Comparison of ENCODE assay signal across 39 cellular contexts in genomic region chr3:140677764-140678163, GRCh38. TPM values are rescaled to one million over a fixed set of nuclear protein-coding genes. Genes with fewer than 3 reads are reported as not detected.
"Had no signal": no experiment of that assay in that cellular context is flagged by ENCODE, and none has a peak within 500 bp of the region (broad histone marks: within the 10 kb centered on the region; RNA-seq: fewer than 3 reads in every experiment).

Gene TRIM42, plus strand, starts transcription at chr3:140678064. Its CDS starts 166 bp downstream, at chr3:140678230.

- H3K36me3 Mint-ChIP-seq: activated CD4-positive, alpha-beta memory T cell treated with anti-CD3 and anti-CD28 coated beads for 36 hours; activated naive CD4-positive, alpha-beta T cell treated with anti-CD3 and anti-CD28 coated beads, Interleukin-2, amount 50 U/mL, for 72 hours; activated naive CD8-positive, alpha-beta T cell treated with anti-CD3 and anti-CD28 coated beads for 36 hours had no signal

- H3K4me3 Mint-ChIP-seq: activated B cell treated with CpG ODN at 0.5 μM for 24 hours; activated CD4-positive, alpha-beta memory T cell treated with anti-CD3 and anti-CD28 coated beads for 36 hours; activated CD4-positive, alpha-beta T cell treated with anti-CD3 and anti-CD28 coated beads, Interleukin-2, amount 10 ng/mL, durations not matched to agents 24 days and 14 days; activated CD8-positive, alpha-beta T cell treated with anti-CD3 and anti-CD28 coated beads for 36 hours; activated naive CD4-positive, alpha-beta T cell treated with anti-CD3 and anti-CD28 coated beads for 36 hours; activated naive CD8-positive, alpha-beta T cell treated with anti-CD3 and anti-CD28 coated beads for 36 hours; activated T-cell treated with anti-CD3 and anti-CD28 coated beads, Interleukin-2, amount 50 U/mL, for 4 hours; activated T-cell treated with anti-CD3 and anti-CD28 coated beads, Interleukin-2, amount 50 U/mL, for 72 hours; activated T-helper 1 cell treated with anti-CD3 and anti-CD28 coated beads, Interleukin-12 subunit alpha, Interleukin-12 subunit beta, Interleukin-2, Interleukin-4 antibody, amounts not matched to agents 30 ng/mL and 10 ng/mL and 1 ng/mL, durations not matched to agents 14 hours and 24 hours and 36 hours; activated T-helper 17 cell treated with anti-CD3 and anti-CD28 coated beads, Interleukin-2, amount 50 U/mL, for 72 hours; T-helper 1 cell treated with Interleukin-12 subunit alpha and Interleukin-12 subunit beta and Interleukin-4 antibody, amounts not matched to agents 30 μg/mL and 1 μg/mL, for 36 hours; T-helper 2 cell treated with Interferon-gamma antibody and Interleukin-4, amounts not matched to agents 5 μg/mL and 100 μg/mL, for 36 hours had no signal

- DNase-seq: activated B cell treated with CpG ODN at 0.5 μM for 24 hours; activated CD4-positive, alpha-beta memory T cell treated with anti-CD3 and anti-CD28 coated beads for 36 hours; activated CD4-positive, alpha-beta T cell treated with anti-CD3 and anti-CD28 coated beads for 4 hours; activated CD4-positive, alpha-beta T cell treated with anti-CD3 and anti-CD28 coated beads, Interleukin-2, amount 10 ng/mL, durations not matched to agents 24 days and 14 days; activated CD4-positive, alpha-beta T cell treated with anti-CD3 and anti-CD28 coated beads, Interleukin-2, amount 50 U/mL, for 1 hour; activated CD4-positive, alpha-beta T cell treated with anti-CD3 and anti-CD28 coated beads, Interleukin-2, amount 50 U/mL, for 4 hours; activated CD4-positive, CD25-positive, alpha-beta regulatory T cell treated with anti-CD3 and anti-CD28 coated beads, Interleukin-2, amount 50 U/mL, for 72 hours; activated CD8-positive, alpha-beta memory T cell treated with anti-CD3 and anti-CD28 coated beads, Interleukin-2, amount 50 U/mL, for 4 hours; activated CD8-positive, alpha-beta T cell treated with anti-CD3 and anti-CD28 coated beads for 36 hours; activated effector memory CD4-positive, alpha-beta T cell treated with anti-CD3 and anti-CD28 coated beads, Interleukin-2, amount 50 U/mL, for 16 hours; activated gamma-delta T cell treated with Interleukin-2 at 50 U/mL for 16 hours; activated naive CD4-positive, alpha-beta T cell; activated naive CD4-positive, alpha-beta T cell treated with anti-CD3 and anti-CD28 coated beads for 36 hours; activated naive CD4-positive, alpha-beta T cell treated with anti-CD3 and anti-CD28 coated beads, Interleukin-2, amount 50 U/mL, for 16 hours; activated naive CD8-positive, alpha-beta T cell treated with anti-CD3 and anti-CD28 coated beads for 36 hours; activated T-cell treated with anti-CD3 and anti-CD28 coated beads for 4 hours; activated T-cell treated with anti-CD3 and anti-CD28 coated beads, Interleukin-2, amount 50 U/mL, for 1 hour; activated T-cell treated with anti-CD3 and anti-CD28 coated beads, Interleukin-2, amount 50 U/mL, for 4 hours; activated T-cell treated with anti-CD3 and anti-CD28 coated beads, Interleukin-2, amount 50 U/mL, for 72 hours; adrenal gland; amniotic stem cell; aorta; body of pancreas; brain microvascular endothelial cell; central memory CD4-positive, alpha-beta T cell; T-helper 1 cell; T-helper 2 cell; T-helper 9 cell had no signal

- H3K9me3 Mint-ChIP-seq: activated T-helper 17 cell treated with anti-CD3 and anti-CD28 coated beads, Interleukin-2, amount 50 U/mL, for 72 hours had no signal

- H3K27me3 ChIP-seq: adrenal gland, body of pancreas, brain microvascular endothelial cell, breast epithelium had no signal

- H3K9me3 ChIP-seq: adrenal gland, body of pancreas had no signal

- H3K27ac Mint-ChIP-seq: activated B cell treated with CpG ODN at 0.5 μM for 24 hours; activated CD4-positive, alpha-beta memory T cell treated with anti-CD3 and anti-CD28 coated beads for 36 hours; activated CD4-positive, alpha-beta T cell treated with anti-CD3 and anti-CD28 coated beads, Interleukin-2, amount 10 ng/mL, durations not matched to agents 24 days and 14 days; activated CD8-positive, alpha-beta T cell treated with anti-CD3 and anti-CD28 coated beads for 36 hours; activated naive CD4-positive, alpha-beta T cell treated with anti-CD3 and anti-CD28 coated beads for 36 hours; activated naive CD4-positive, alpha-beta T cell treated with anti-CD3 and anti-CD28 coated beads, Interleukin-2, amount 50 U/mL, for 72 hours; activated naive CD8-positive, alpha-beta T cell treated with anti-CD3 and anti-CD28 coated beads for 36 hours; activated T-cell treated with anti-CD3 and anti-CD28 coated beads, Interleukin-2, amount 50 U/mL, for 72 hours; activated T-helper 1 cell treated with anti-CD3 and anti-CD28 coated beads, Interleukin-12 subunit alpha, Interleukin-12 subunit beta, Interleukin-2, Interleukin-4 antibody, amounts not matched to agents 30 ng/mL and 10 ng/mL and 1 ng/mL, durations not matched to agents 14 hours and 24 hours and 36 hours; activated T-helper 17 cell treated with anti-CD3 and anti-CD28 coated beads, Interleukin-2, amount 50 U/mL, for 72 hours; T-helper 1 cell treated with Interleukin-12 subunit alpha and Interleukin-12 subunit beta and Interleukin-4 antibody, amounts not matched to agents 30 μg/mL and 1 μg/mL, for 36 hours; T-helper 2 cell treated with Interferon-gamma antibody and Interleukin-4, amounts not matched to agents 5 μg/mL and 100 μg/mL, for 36 hours had no signal

- H3K36me3 ChIP-seq: adrenal gland, brain microvascular endothelial cell, breast epithelium had no signal

- H3K4me1 Mint-ChIP-seq: activated B cell treated with CpG ODN at 0.5 μM for 24 hours; activated CD4-positive, alpha-beta T cell treated with anti-CD3 and anti-CD28 coated beads, Interleukin-2, amount 10 ng/mL, durations not matched to agents 24 days and 14 days; activated naive CD8-positive, alpha-beta T cell treated with anti-CD3 and anti-CD28 coated beads for 36 hours; activated T-helper 17 cell treated with anti-CD3 and anti-CD28 coated beads, Interleukin-2, amount 50 U/mL, for 72 hours had no signal

- H3K4me3 ChIP-seq: adrenal gland, body of pancreas, breast epithelium had no signal

- H3K27ac ChIP-seq: adrenal gland, body of pancreas, brain microvascular endothelial cell, breast epithelium, VCaP had no signal

- H3K4me1 ChIP-seq: adrenal gland, body of pancreas, breast epithelium had no signal

- H3K27me3 Mint-ChIP-seq: activated B cell treated with CpG ODN at 0.5 μM for 24 hours; activated CD4-positive, alpha-beta memory T cell treated with anti-CD3 and anti-CD28 coated beads for 36 hours; activated CD8-positive, alpha-beta T cell treated with anti-CD3 and anti-CD28 coated beads for 36 hours; activated naive CD8-positive, alpha-beta T cell treated with anti-CD3 and anti-CD28 coated beads for 36 hours; activated T-helper 17 cell treated with anti-CD3 and anti-CD28 coated beads, Interleukin-2, amount 50 U/mL, for 72 hours had no signal

RNA-seq across cellular contexts. Expression of gene TRIM42, which starts in this region (rescaled TPM):
- total RNA-seq: activated B cell treated with CpG ODN at 0.5 μM for 24 hours; activated CD4-positive, alpha-beta memory T cell treated with anti-CD3 and anti-CD28 coated beads for 36 hours; activated CD4-positive, alpha-beta T cell treated with anti-CD3 and anti-CD28 coated beads, Interleukin-2, amount 10 ng/mL, durations not matched to agents 24 days and 14 days; activated CD8-positive, alpha-beta memory T cell treated with anti-CD3 and anti-CD28 coated beads for 36 hours; activated CD8-positive, alpha-beta T cell treated with anti-CD3 and anti-CD28 coated beads for 36 hours; activated naive CD4-positive, alpha-beta T cell treated with anti-CD3 and anti-CD28 coated beads for 36 hours; activated naive CD4-positive, alpha-beta T cell treated with anti-CD3 and anti-CD28 coated beads, Interleukin-2, amount 50 U/mL, for 72 hours; activated naive CD8-positive, alpha-beta T cell treated with anti-CD3 and anti-CD28 coated beads for 36 hours; activated T-cell treated with anti-CD3 and anti-CD28 coated beads, Interleukin-2, amount 50 U/mL, for 4 hours; activated T-cell treated with anti-CD3 and anti-CD28 coated beads, Interleukin-2, amount 50 U/mL, for 72 hours; activated T-helper 1 cell treated with anti-CD3 and anti-CD28 coated beads, Interleukin-12 subunit alpha, Interleukin-12 subunit beta, Interleukin-2, Interleukin-4 antibody, amounts not matched to agents 30 ng/mL and 10 ng/mL and 1 ng/mL, durations not matched to agents 14 hours and 24 hours and 36 hours; activated T-helper 17 cell treated with anti-CD3 and anti-CD28 coated beads, Interleukin-2, amount 50 U/mL, for 72 hours; adrenal gland; aorta; astrocyte; body of pancreas; breast epithelium; cardiac septum; cerebellum had no signal
- polyA plus RNA-seq: adrenal gland, aorta had no signal
